ENCODE assay signal across 30 cellular contexts in the genomic region with DNA sequence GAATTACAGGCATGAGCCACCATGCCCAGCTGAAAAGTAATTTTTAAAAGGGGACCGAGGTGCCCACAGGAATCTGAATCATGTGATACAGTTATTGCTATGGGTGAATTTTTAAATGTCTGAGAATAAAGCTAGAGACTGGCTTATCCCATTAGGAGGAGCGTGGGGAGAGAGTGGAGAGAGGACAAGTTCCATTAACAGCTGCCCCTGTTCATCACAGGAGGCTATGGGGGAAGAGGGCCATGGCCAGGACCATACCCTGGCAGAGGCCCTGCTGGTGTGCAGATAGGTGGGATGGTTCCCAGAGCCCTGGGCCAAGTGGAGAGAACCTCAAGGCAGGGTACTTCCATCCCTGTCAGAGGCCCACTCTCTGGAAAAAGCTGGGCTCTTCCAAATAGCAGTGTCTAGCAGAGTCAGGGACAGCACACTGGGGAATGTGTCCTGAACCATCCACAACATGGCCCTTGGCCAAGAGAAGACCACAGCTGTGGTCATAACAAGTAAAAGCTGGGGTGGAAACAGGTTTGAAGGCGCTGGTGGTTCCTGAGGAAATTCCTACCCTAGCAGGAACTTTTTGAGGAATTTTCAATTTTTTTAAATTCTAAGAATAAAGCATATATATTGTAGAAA. TPM values are rescaled to one million over a fixed set of nuclear protein-coding genes. Genes with fewer than 3 reads are reported as not detected.
"Had no signal": no experiment of that assay in that cellular context is flagged by ENCODE, and none has a peak within 500 bp of the region (broad histone marks: within the 10 kb centered on the region; RNA-seq: fewer than 3 reads in every experiment).

No MANE protein-coding gene starts in this region.

- H3K27me3 ChIP-seq: neutrophil, pancreas, stomach, thyroid gland, transverse colon, upper lobe of right lung, vagina had no signal

- H3K27ac Mint-ChIP-seq: naive thymus-derived CD8-positive, alpha-beta T cell; natural killer cell treated with Interleukin-12 subunit alpha and Interleukin-12 subunit beta and Interleukin-15 and Interleukin-18, amount 100 ng/mL, for 72 hours; nephron progenitor cell; stimulated activated effector memory CD8-positive, alpha-beta T cell treated with anti-CD3 and anti-CD28 coated beads, Interleukin-12 subunit alpha, Interleukin-12 subunit beta, amount 100 ng/mL, for 72 hours; stimulated activated naive B cell treated with anti-CD40 and anti-IgM and Interleukin-4, amounts not matched to agents 10 μg/mL and 1 μg/mL and 100 μg/mL, for 72 hours; stimulated activated naive CD8-positive, alpha-beta T cell treated with anti-CD3 and anti-CD28 coated beads, Interleukin-15, Interleukin-2, amounts not matched to agents 100 ng/mL and 50 ng/mL, for 24 hours; type B pancreatic cell had no signal

- H3K27me3 Mint-ChIP-seq: naive B cell; naive thymus-derived CD8-positive, alpha-beta T cell; natural killer cell treated with Interleukin-12 subunit alpha and Interleukin-12 subunit beta and Interleukin-15 and Interleukin-18, amount 100 ng/mL, for 72 hours; stimulated activated naive B cell treated with anti-CD40 and anti-IgM and Interleukin-4, amounts not matched to agents 10 μg/mL and 1 μg/mL and 100 μg/mL, for 72 hours; stimulated activated naive CD8-positive, alpha-beta T cell treated with anti-CD3 and anti-CD28 coated beads, Interleukin-15, Interleukin-2, amounts not matched to agents 100 ng/mL and 50 ng/mL, for 24 hours; type B pancreatic cell had no signal

- H3K4me3 ChIP-seq: pancreas, prostate gland, stomach, thoracic aorta, thyroid gland, transverse colon, upper lobe of right lung, vagina had no signal

- H3K36me3 ChIP-seq: pancreas, prostate gland, thoracic aorta, transverse colon, vagina had no signal

- H3K36me3 Mint-ChIP-seq: natural killer cell treated with Interleukin-12 subunit alpha and Interleukin-12 subunit beta and Interleukin-15 and Interleukin-18, amount 100 ng/mL, for 72 hours; stimulated activated effector memory CD8-positive, alpha-beta T cell treated with anti-CD3 and anti-CD28 coated beads, Interleukin-12 subunit alpha, Interleukin-12 subunit beta, amount 100 ng/mL, for 72 hours had no signal

- H3K4me1 Mint-ChIP-seq: stimulated activated effector memory CD8-positive, alpha-beta T cell treated with anti-CD3 and anti-CD28 coated beads, Interleukin-12 subunit alpha, Interleukin-12 subunit beta, amount 100 ng/mL, for 72 hours had no signal

- H3K9me3 ChIP-seq: neutrophil, pancreas, prostate gland, stomach, thoracic aorta, thyroid gland, transverse colon, upper lobe of right lung, vagina had no signal

- H3K4me1 ChIP-seq: pancreas, prostate gland, stomach, thyroid gland, transverse colon, upper lobe of right lung, vagina had no signal

- H3K27ac ChIP-seq: neutrophil, pancreas, prostate gland, stomach, thoracic aorta, thyroid gland, transverse colon, upper lobe of right lung, vagina had no signal

- H3K4me3 Mint-ChIP-seq: naive B cell; naive thymus-derived CD8-positive, alpha-beta T cell; natural killer cell treated with Interleukin-12 subunit alpha and Interleukin-12 subunit beta and Interleukin-15 and Interleukin-18, amount 100 ng/mL, for 72 hours; nephron progenitor cell; neural crest cell; stimulated activated effector memory CD8-positive, alpha-beta T cell treated with anti-CD3 and anti-CD28 coated beads, Interleukin-12 subunit alpha, Interleukin-12 subunit beta, amount 100 ng/mL, for 72 hours; stimulated activated naive B cell treated with anti-CD40 and anti-IgM and Interleukin-4, amounts not matched to agents 10 μg/mL and 1 μg/mL and 100 μg/mL, for 72 hours; stimulated activated naive CD8-positive, alpha-beta T cell treated with anti-CD3 and anti-CD28 coated beads, Interleukin-15, Interleukin-2, amounts not matched to agents 100 ng/mL and 50 ng/mL, for 24 hours; type B pancreatic cell had no signal

- DNase-seq: naive B cell; naive thymus-derived CD8-positive, alpha-beta T cell; nephron progenitor cell; nucleus accumbens; pancreas; right cardiac atrium; small intestine; stimulated activated CD4-positive, alpha-beta T cell treated with anti-CD3 and anti-CD28 coated beads, Interleukin-15, amount 100 ng/mL, for 24 hours; stimulated activated CD4-positive, alpha-beta T cell treated with anti-CD3 and anti-CD28 coated beads, Interleukin-2, amount 100 ng/mL, for 24 hours; stimulated activated CD4-positive, alpha-beta T cell treated with anti-CD3 and anti-CD28 coated beads, Interleukin-2, amount 100 ng/mL, for 48 hours; stimulated activated CD4-positive, alpha-beta T cell treated with anti-CD3 and anti-CD28 coated beads, Interleukin-4, amount 100 ng/mL, for 24 hours; stimulated activated naive B cell treated with anti-CD40 and anti-IgM and Interleukin-4, amounts not matched to agents 10 μg/mL and 1 μg/mL and 100 μg/mL, for 72 hours; stimulated activated naive CD4-positive, alpha-beta T cell treated with Interleukin-2 at 50 U/mL for 16 hours; stomach; thyroid gland; transverse colon; upper lobe of right lung had no signal

- ATAC-seq: naive thymus-derived CD8-positive, alpha-beta T cell; natural killer cell treated with Interleukin-12 subunit alpha and Interleukin-12 subunit beta and Interleukin-15 and Interleukin-18, amount 100 ng/mL, for 72 hours; pancreas; right cardiac atrium; sciatic nerve; stimulated activated effector memory CD8-positive, alpha-beta T cell treated with anti-CD3 and anti-CD28 coated beads, Interleukin-12 subunit alpha, Interleukin-12 subunit beta, amount 100 ng/mL, for 72 hours; stimulated activated naive B cell treated with anti-CD40 and anti-IgM and Interleukin-4, amounts not matched to agents 10 μg/mL and 1 μg/mL and 100 μg/mL, for 72 hours; upper lobe of right lung had no signal

RNA-seq across cellular contexts. Expression of a gene that starts 48.0 kb away (rescaled TPM):
- total RNA-seq: posterior vena cava, renal cortical epithelial cell, upper lobe of right lung, urinary bladder, vagina had no signal
- polyA plus RNA-seq: right cardiac atrium had no signal
